17 cellular contexts compared by ENCODE assay signal in the genomic region with DNA sequence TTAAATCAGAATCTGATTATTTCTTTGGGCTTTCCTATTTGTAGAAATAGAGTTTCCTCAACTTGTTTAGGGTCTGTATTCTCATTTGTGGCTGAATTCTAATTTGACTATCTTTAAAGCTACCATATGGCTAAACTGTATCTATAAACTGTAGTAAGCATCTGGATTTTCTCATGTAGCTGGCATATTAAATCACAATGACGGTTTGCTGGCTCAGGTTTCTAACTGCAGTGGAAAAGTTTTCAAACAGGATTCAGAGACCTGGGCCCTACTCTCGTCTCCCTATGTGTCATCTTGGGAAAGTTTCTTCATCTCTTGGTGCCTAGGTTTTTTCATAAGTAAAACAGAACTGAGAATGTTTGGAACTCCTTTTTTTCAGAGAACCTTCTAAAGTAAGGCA.
DNase-seq lines count a peak whose midpoint lies in the region; ATAC-seq and TF ChIP-seq lines count a peak whose summit lies in the region.
"Had no signal": no experiment of that assay in that cellular context is flagged by ENCODE, and none has a peak within 500 bp of the region (broad histone marks: within the 10 kb centered on the region; RNA-seq: fewer than 3 reads in every experiment).

No MANE protein-coding gene starts in this region.

- H3K4me2 ChIP-seq in trophoblast cell (ENCODE audit: low read length): no peak overlapping the region

- H2BK120ac ChIP-seq in trophoblast cell (ENCODE audit: insufficient read depth, low read length, poor library complexity): no peak overlapping the region

- peak overlapping the region; percentile 66 for H3K27ac ChIP-seq in rectal smooth muscle tissue (ENCODE audit: low read depth, low read length)
- H3K27ac ChIP-seq in CD4-positive, alpha-beta T cell (ENCODE audit: low read depth, low read length): no peak overlapping the region
- no peak overlapping the region for H3K27ac ChIP-seq in trophoblast cell (ENCODE audit: low read depth, low read length)
- H3K27ac ChIP-seq in spleen: no peak overlapping the region
- H3K27ac ChIP-seq: C4-2B had no signal

- H3K9me3 ChIP-seq in CD4-positive, alpha-beta T cell (ENCODE audit: control insufficient read depth, low read length): no peaks in the 10 kb centered on the region
- H3K9me3 ChIP-seq in trophoblast cell (ENCODE audit: insufficient read depth, low read depth, low read length) (no peaks in the 10 kb centered on the region), spleen (no peaks in the 10 kb centered on the region)

- no peak overlapping the region for H4K8ac ChIP-seq in trophoblast cell (ENCODE audit: low read depth, low read length)

- no peak overlapping the region for H3K23ac ChIP-seq in trophoblast cell (ENCODE audit: low read length)

- H3K9ac ChIP-seq in rectal smooth muscle tissue (ENCODE audit: low read length): no peak overlapping the region
- H3K9ac ChIP-seq in trophoblast cell (ENCODE audit: low read length): no peak overlapping the region

- no peak overlapping the region for H2AFZ ChIP-seq in trophoblast cell (ENCODE audit: insufficient read depth, low read length, poor library complexity)

- H4K91ac ChIP-seq in trophoblast cell (ENCODE audit: low read depth, low read length): no peak overlapping the region

- H3K14ac ChIP-seq in trophoblast cell (ENCODE audit: low read length): no peak overlapping the region

- no peak for TF ChIP-seq POLR2A in spleen (IDR thresholded peaks at IDR 0.05)

- H3K27me3 ChIP-seq in rectal smooth muscle tissue (ENCODE audit: control insufficient read depth, insufficient read depth, low read length): no peaks in the 10 kb centered on the region
- no peaks in the 10 kb centered on the region for H3K27me3 ChIP-seq in CD4-positive, alpha-beta T cell (ENCODE audit: control insufficient read depth, insufficient read depth, low read length)
- no peaks in the 10 kb centered on the region for H3K27me3 ChIP-seq in trophoblast cell (ENCODE audit: insufficient read depth, low read length)
- no peaks in the 10 kb centered on the region for H3K27me3 ChIP-seq in spleen (replicated peaks in 1 of 7)

- peaks cover 37% of the 10 kb centered on the region for H3K36me3 Mint-ChIP-seq in CD4-positive, alpha-beta T cell (ENCODE audit: low read depth)

- no peak overlapping the region for H4K12ac ChIP-seq in trophoblast cell (ENCODE audit: low read depth, low read length)

- H3K18ac ChIP-seq in trophoblast cell (ENCODE audit: low read length): no peak overlapping the region

- DNase-seq in DMS 273 treated with DMSO at 0.1 percent for 48 hours (lab: John Stamatoyannopoulos, UW) (peak; percentile 82), NCI-H82 treated with DMSO at 0.1 percent for 48 hours (lab: John Stamatoyannopoulos, UW; ENCODE audit: unreplicated experiment) (peak; percentile 15), fibroblast of peridontal ligament (ENCODE audit: extremely low read depth) (peak; percentile 85), trophoblast cell (no peak), spleen (no peak)
- DNase-seq in CD4-positive, alpha-beta T cell: no peak
- DNase-seq: activated CD4-positive, alpha-beta T cell treated with anti-CD3 and anti-CD28 coated beads, Interleukin-2, amount 50 U/mL, for 1 hour; activated gamma-delta T cell treated with Interleukin-2 at 50 U/mL for 16 hours; GF-D8; Karpas-422; kidney glomerular epithelial cell; NCI-H2107; T-helper 17 cell had no signal

- no peak overlapping the region for H3K4me3 Mint-ChIP-seq in CD4-positive, alpha-beta T cell
- H3K4me3 Mint-ChIP-seq: neural crest cell, T-helper 17 cell had no signal

- ATAC-seq in CD4-positive, alpha-beta T cell (ENCODE audit: poor library complexity): no peak
- no peak for ATAC-seq in GM19397 (IDR thresholded peaks at IDR 0.05; ENCODE audit: unreplicated experiment)
- ATAC-seq: T-helper 17 cell had no signal

- CTCF ChIA-PET in CD4-positive, alpha-beta T cell (lab: Charles Lee): interaction anchor here (0.6 kb wide), 1 partner anchor 38 kb away, joined by 3 read pairs; no protein-coding TSS in a partner anchor

- H3K4me3 ChIP-seq in rectal smooth muscle tissue (ENCODE audit: low read length): no peak overlapping the region
- H3K4me3 ChIP-seq in trophoblast cell (ENCODE audit: low read depth, low read length): no peak overlapping the region
- no peak overlapping the region for H3K4me3 ChIP-seq in spleen

- no peak overlapping the region for H2AK5ac ChIP-seq in trophoblast cell (ENCODE audit: low read length)

- H3K27me3 Mint-ChIP-seq in CD4-positive, alpha-beta T cell: no peaks in the 10 kb centered on the region
- H3K27me3 Mint-ChIP-seq: T-helper 17 cell had no signal

- TF ChIP-seq CTCF in CD4-positive, alpha-beta T cell (IDR thresholded peaks at IDR 0.05): no peak
- TF ChIP-seq CTCF in spleen (IDR thresholded peaks at IDR 0.05 in 8 of 11, conservative IDR thresholded peaks at IDR 0.05 in 3 of 11): no peak

- no CpG with 5 or more reads among the region's 2 CpGs for WGBS in trophoblast cell (ENCODE audit: extremely low coverage, insufficient coverage, insufficient read length)
- WGBS in spleen, 5 donors: 68 to 83% (median 75%) methylated on average over 2 of the region's 2 CpGs

- peaks cover 14% of the 10 kb centered on the region for H3K4me1 Mint-ChIP-seq in CD4-positive, alpha-beta T cell (ENCODE audit: low read depth)

- POLR2A ChIA-PET in CD4-positive, alpha-beta T cell (lab: Charles Lee): no interaction called here

- intact Hi-C loops in CD4-positive, alpha-beta T cell (cut with DNase I, micrococcal nuclease): loop anchor here in 1 of 2 experiments (10.0 kb wide), 2 partner anchors 766 to 1076 kb away; no protein-coding TSS in a partner anchor
- intact Hi-C loops in spleen (cut with DNase I; ENCODE audit: low total_unique reads): loop anchor here (5.0 kb wide), 1 partner anchor 179 kb away; no protein-coding TSS in a partner anchor

- peaks cover 42% of the 10 kb centered on the region for H3K4me1 ChIP-seq in rectal smooth muscle tissue (ENCODE audit: control insufficient read depth, insufficient read depth, low read length)
- peaks cover 0 to 2% of the 10 kb centered on the region in 2 experiments for H3K4me1 ChIP-seq in trophoblast cell (ENCODE audit: control insufficient read depth in 1 of 2, insufficient read depth in 2 of 2, low read length in 2 of 2)
- peaks cover 0 to 17% (median 11%) of the 10 kb centered on the region in 6 donors for H3K4me1 ChIP-seq in spleen

- H2BK5ac ChIP-seq in trophoblast cell (ENCODE audit: low read depth, low read length, poor library complexity): no peak overlapping the region

- H2BK12ac ChIP-seq in trophoblast cell (ENCODE audit: low read length): no peak overlapping the region

- no peaks in the 10 kb centered on the region for H3K36me3 ChIP-seq in rectal smooth muscle tissue (ENCODE audit: control insufficient read depth, insufficient read depth, low read length)
- H3K36me3 ChIP-seq in trophoblast cell (ENCODE audit: control insufficient read depth in 1 of 2, insufficient read depth in 2 of 2, low read length in 2 of 2): no peaks in the 10 kb centered on the region
- H3K36me3 ChIP-seq in spleen: peaks cover 0 to 70% (median 15%) of the 10 kb centered on the region in 6 donors

- H3K79me1 ChIP-seq in trophoblast cell (ENCODE audit: low read length): no peaks in the 10 kb centered on the region

- no peaks in the 10 kb centered on the region for H3K9me3 Mint-ChIP-seq in CD4-positive, alpha-beta T cell
- H3K9me3 Mint-ChIP-seq: neural crest cell had no signal

- no peak overlapping the region for H3K4ac ChIP-seq in trophoblast cell (ENCODE audit: low read depth, low read length)

- H3K79me2 ChIP-seq in trophoblast cell (ENCODE audit: control insufficient read depth, insufficient read depth, low read length, poor library complexity): no peaks in the 10 kb centered on the region

- H3K27ac Mint-ChIP-seq in CD4-positive, alpha-beta T cell: no peak overlapping the region
- H3K27ac Mint-ChIP-seq: T-helper 17 cell had no signal

Comparison
In these comparisons a context has a peak if more than half of its experiments do, and no peak if none do; other contexts are left out.
1. DNase-seq: peak in DMS 273 treated with DMSO at 0.1 percent for 48 hours (single experiment), NCI-H82 treated with DMSO at 0.1 percent for 48 hours (single experiment) and fibroblast of peridontal ligament (single experiment); none in CD4-positive, alpha-beta T cell (0 of 10), trophoblast cell (0 of 2) and spleen (single experiment).